In the genomic region with DNA sequence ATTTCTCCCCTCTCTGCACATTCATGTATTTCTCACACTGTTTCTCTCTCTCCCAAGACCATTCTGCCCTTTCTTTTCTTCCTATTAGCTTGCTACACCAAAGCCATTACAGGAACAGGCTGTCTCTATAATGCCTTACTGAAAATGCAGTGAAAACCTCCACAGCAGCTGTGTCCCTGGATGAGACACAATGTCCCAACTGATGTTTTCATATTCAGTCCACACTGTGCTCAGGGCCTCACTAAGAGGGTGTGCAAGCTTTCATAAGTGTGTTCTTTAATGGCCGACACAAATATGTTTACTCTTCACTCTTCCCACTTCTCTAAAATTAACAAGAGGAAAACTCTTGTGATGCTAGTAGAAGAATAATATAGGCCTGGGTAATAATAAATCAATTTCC, we compare ENCODE assay signal across 1 cellular context.
TF ChIP-seq lines count a peak whose summit lies in the region.

No MANE protein-coding gene starts in this region.

TF ChIP-seq in IMR-90, 13 proteins besides CTCF, POLR2A, EP300 and RAD21 (continued from another document):
- no peak for TF ChIP-seq MAZ (IDR thresholded peaks at IDR 0.05; ENCODE audit: borderline replicate concordance, low read depth, low read length)
- TF ChIP-seq RFX5 (IDR thresholded peaks at IDR 0.05; ENCODE audit: low read depth, low read length), result no peak
- no peak for TF ChIP-seq CEBPB (IDR thresholded peaks at IDR 0.05; ENCODE audit: low read depth, low read length)
- TF ChIP-seq, protein P1, sequence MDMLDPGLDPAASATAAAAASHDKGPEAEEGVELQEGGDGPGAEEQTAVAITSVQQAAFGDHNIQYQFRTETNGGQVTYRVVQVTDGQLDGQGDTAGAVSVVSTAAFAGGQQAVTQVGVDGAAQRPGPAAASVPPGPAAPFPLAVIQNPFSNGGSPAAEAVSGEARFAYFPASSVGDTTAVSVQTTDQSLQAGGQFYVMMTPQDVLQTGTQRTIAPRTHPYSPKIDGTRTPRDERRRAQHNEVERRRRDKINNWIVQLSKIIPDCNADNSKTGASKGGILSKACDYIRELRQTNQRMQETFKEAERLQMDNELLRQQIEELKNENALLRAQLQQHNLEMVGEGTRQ (IDR thresholded peaks at IDR 0.05; ENCODE audit: low read depth, low read length), result no peak
